17 cellular contexts compared by ENCODE assay signal in genomic region chr19:17331254-17331558, GRCh38.
"Had no signal": no experiment of that assay in that cellular context is flagged by ENCODE, and none has a peak within 500 bp of the region (broad histone marks: within the 10 kb centered on the region; RNA-seq: fewer than 3 reads in every experiment).

No MANE protein-coding gene starts in this region.

- H3K4me3 ChIP-seq: gastroesophageal sphincter, skin epidermis had no signal

- H3K27ac ChIP-seq: epithelial cell of prostate, gastroesophageal sphincter, parathyroid adenoma, skin epidermis had no signal

- H3K9me3 ChIP-seq: gastroesophageal sphincter had no signal

- DNase-seq: activated CD4-positive, alpha-beta T cell treated with anti-CD3 and anti-CD28 coated beads, Interleukin-2, amount 10 ng/mL, durations not matched to agents 7 days and 5 days; activated CD8-positive, alpha-beta memory T cell treated with anti-CD3 and anti-CD28 coated beads for 24 hours; activated naive CD4-positive, alpha-beta T cell treated with anti-CD3 and anti-CD28 coated beads, Interleukin-2, amount 10 ng/mL, durations not matched to agents 7 days and 5 days; cortex of kidney; effector CD8-positive, alpha-beta T cell; kidney; left ventricle myocardium superior; mesendoderm; retina; T1000 had no signal

- H2AFZ ChIP-seq: parathyroid adenoma had no signal

- H3K4me1 ChIP-seq: parathyroid adenoma had no signal

- H3K27ac Mint-ChIP-seq: activated CD4-positive, alpha-beta T cell treated with anti-CD3 and anti-CD28 coated beads, Interleukin-2, amount 10 ng/mL, durations not matched to agents 7 days and 5 days; activated naive CD4-positive, alpha-beta T cell treated with anti-CD3 and anti-CD28 coated beads, Interleukin-2, amount 10 ng/mL, durations not matched to agents 7 days and 5 days had no signal

- ATAC-seq: gastroesophageal sphincter, left ventricle myocardium superior, WTC11 had no signal

- H3K9me3 Mint-ChIP-seq: activated CD4-positive, alpha-beta T cell treated with anti-CD3 and anti-CD28 coated beads, Interleukin-2, amount 10 ng/mL, durations not matched to agents 7 days and 5 days; activated naive CD4-positive, alpha-beta T cell treated with anti-CD3 and anti-CD28 coated beads, Interleukin-2, amount 10 ng/mL, durations not matched to agents 7 days and 5 days; central memory CD8-positive, alpha-beta T cell had no signal

- H3K27me3 Mint-ChIP-seq: central memory CD8-positive, alpha-beta T cell had no signal

- H3K79me2 ChIP-seq: parathyroid adenoma had no signal

- H3K9ac ChIP-seq: parathyroid adenoma had no signal

- H3K4me3 Mint-ChIP-seq: activated CD4-positive, alpha-beta T cell treated with anti-CD3 and anti-CD28 coated beads, Interleukin-2, amount 10 ng/mL, durations not matched to agents 7 days and 5 days had no signal

- FAIRE-seq: kidney, urothelium cell line had no signal
